Comparison of ENCODE assay signal across 14 cellular contexts in genomic region chr12:122876724-122877123, GRCh38. TPM values are rescaled to one million over a fixed set of nuclear protein-coding genes. Genes with fewer than 3 reads are reported as not detected.
DNase-seq lines count a peak whose midpoint lies in the region; ATAC-seq and TF ChIP-seq lines count a peak whose summit lies in the region.
"Had no signal": no experiment of that assay in that cellular context is flagged by ENCODE, and none has a peak within 500 bp of the region (broad histone marks: within the 10 kb centered on the region; RNA-seq: fewer than 3 reads in every experiment).

No MANE protein-coding gene starts in this region.

- H3K36me3 ChIP-seq in endodermal cell (ENCODE audit: control insufficient read depth, insufficient read depth, low read length) = peaks cover 7% of the 10 kb centered on the region

- ATAC-seq in HG03457 (IDR thresholded peaks at IDR 0.05; ENCODE audit: unreplicated experiment) (no peak), HG03571 (IDR thresholded peaks at IDR 0.05; ENCODE audit: unreplicated experiment) (no peak)
- ATAC-seq: activated CD8-positive, alpha-beta T cell treated with anti-CD3 and anti-CD28 coated beads, Interleukin-2, amount 10 ng/mL, durations not matched to agents 7 days and 5 days had no signal

- WGBS in endodermal cell (ENCODE audit: insufficient coverage in 1 of 2, insufficient read length in 1 of 2), 2 experiments = 83 to 88% methylated on average over 3 of the region's 3 CpGs

- peaks cover 30% of the 10 kb centered on the region for H3K4me1 Mint-ChIP-seq in endodermal cell
- peaks cover 88% of the 10 kb centered on the region for H3K4me1 Mint-ChIP-seq in nephron
- peaks cover 71% of the 10 kb centered on the region for H3K4me1 Mint-ChIP-seq in nephron progenitor cell

- H3K9me3 Mint-ChIP-seq in endodermal cell (no peaks in the 10 kb centered on the region), nephron (no peaks in the 10 kb centered on the region), nephron progenitor cell (no peaks in the 10 kb centered on the region)
- H3K9me3 Mint-ChIP-seq: activated T-helper 2 cell treated with anti-CD3 and anti-CD28 coated beads, Interferon-gamma antibody, Interleukin-2, Interleukin-4, amounts not matched to agents 10 μg/mL and 5 μg/mL and 100 μg/mL, durations not matched to agents 14 hours and 24 hours and 36 hours had no signal

- peaks cover 56% of the 10 kb centered on the region for H3K27me3 ChIP-seq in endodermal cell (ENCODE audit: control insufficient read depth, insufficient read depth, low read length, poor library complexity, severe bottlenecking)
- H3K27me3 ChIP-seq: testis had no signal

- H3K27ac Mint-ChIP-seq in endodermal cell = no peak overlapping the region
- H3K27ac Mint-ChIP-seq in nephron = peak overlapping the region; percentile 46 to 79 (median 46)
- H3K27ac Mint-ChIP-seq in nephron progenitor cell = no peak overlapping the region
- H3K27ac Mint-ChIP-seq: activated T-helper 2 cell treated with anti-CD3 and anti-CD28 coated beads, Interferon-gamma antibody, Interleukin-2, Interleukin-4, amounts not matched to agents 10 μg/mL and 5 μg/mL and 100 μg/mL, durations not matched to agents 14 hours and 24 hours and 36 hours had no signal

- DNase-seq in EH (ENCODE audit: low read depth) (peak; percentile 33), NCI-H69 (lab: John Stamatoyannopoulos, UW) (peak; percentile 77), endodermal cell (no peak), nephron progenitor cell (no peak)
- DNase-seq: activated CD8-positive, alpha-beta T cell treated with anti-CD3 and anti-CD28 coated beads, Interleukin-2, amount 10 ng/mL, durations not matched to agents 7 days and 5 days; DMS79; hypothalamus; NCI-H1694 treated with DMSO at 0.1 percent for 48 hours; NCI-H446 treated with DMSO at 0.1 percent for 48 hours; testis had no signal

- H3K4me3 Mint-ChIP-seq in endodermal cell (no peak overlapping the region), nephron (peak overlapping the region in 1 of 3 experiments; percentile 18), nephron progenitor cell (no peak overlapping the region)
- H3K4me3 Mint-ChIP-seq: activated CD8-positive, alpha-beta T cell treated with anti-CD3 and anti-CD28 coated beads, Interleukin-2, amount 10 ng/mL, durations not matched to agents 7 days and 5 days had no signal

- H3K4me1 ChIP-seq in endodermal cell (ENCODE audit: control insufficient read depth, insufficient read depth, low read length) = peaks cover 6% of the 10 kb centered on the region

- no peak overlapping the region for H3K9ac ChIP-seq in endodermal cell (ENCODE audit: extremely low read depth, low read length, poor library complexity, severe bottlenecking)

- TF ChIP-seq CTCF in endodermal cell (conservative IDR thresholded peaks at IDR 0.05) (no peak), nephron (IDR thresholded peaks at IDR 0.05; ENCODE audit: unreplicated experiment in 3 of 3) (no peak), nephron progenitor cell (IDR thresholded peaks at IDR 0.05) (no peak)

- no peaks in the 10 kb centered on the region for H3K9me3 ChIP-seq in endodermal cell (ENCODE audit: control insufficient read depth, low read length)
- H3K9me3 ChIP-seq: testis had no signal

- H3K36me3 Mint-ChIP-seq in endodermal cell (ENCODE audit: low read depth) (peaks cover 11% of the 10 kb centered on the region), nephron (ENCODE audit: low read depth) (no peaks in the 10 kb centered on the region), nephron progenitor cell (ENCODE audit: low read depth) (no peaks in the 10 kb centered on the region)

- H3K27ac ChIP-seq in endodermal cell (ENCODE audit: low read depth, low read length) = peak overlapping the region; percentile 71
- H3K27ac ChIP-seq: testis had no signal

- H3K27me3 Mint-ChIP-seq in endodermal cell (ENCODE audit: insufficient read depth) (peaks cover 90% of the 10 kb centered on the region), nephron (ENCODE audit: low read depth) (no peaks in the 10 kb centered on the region), nephron progenitor cell (ENCODE audit: low read depth, poor library complexity) (peaks cover 21% of the 10 kb centered on the region)

- H3K4me3 ChIP-seq in endodermal cell (ENCODE audit: low read length) = no peak overlapping the region
- H3K4me3 ChIP-seq: testis had no signal

RNA-seq across cellular contexts. Expression of gene VPS37B, which starts 19.2 kb away (rescaled TPM):
- total RNA-seq in endodermal cell = 10 to 100 TPM; 22.7 to 24.1 TPM
- 28.1 TPM for polyA plus RNA-seq in endodermal cell (2013, experiment 1 of 2)
- polyA plus RNA-seq in endodermal cell (2013, experiment 2 of 2) = 28.9 TPM

RNA-seq across cellular contexts. Expression of gene HIP1R, which starts 41.5 kb away (rescaled TPM):
- total RNA-seq in endodermal cell = 10 to 100 TPM; 24.5 to 24.9 TPM
- 22.0 TPM for polyA plus RNA-seq in endodermal cell (2013, experiment 1 of 2)
- 21.2 TPM for polyA plus RNA-seq in endodermal cell (2013, experiment 2 of 2)

Comparison
In these comparisons a context has a peak if more than half of its experiments do, and no peak if none do; other contexts are left out.
1. DNase-seq: peak in EH (single experiment) and NCI-H69 (single experiment); none in endodermal cell (single experiment) and nephron progenitor cell (single experiment).
2. H3K27ac Mint-ChIP-seq: peak in nephron (3 of 3); none in endodermal cell (single experiment) and nephron progenitor cell (single experiment).